In the genomic region with DNA sequence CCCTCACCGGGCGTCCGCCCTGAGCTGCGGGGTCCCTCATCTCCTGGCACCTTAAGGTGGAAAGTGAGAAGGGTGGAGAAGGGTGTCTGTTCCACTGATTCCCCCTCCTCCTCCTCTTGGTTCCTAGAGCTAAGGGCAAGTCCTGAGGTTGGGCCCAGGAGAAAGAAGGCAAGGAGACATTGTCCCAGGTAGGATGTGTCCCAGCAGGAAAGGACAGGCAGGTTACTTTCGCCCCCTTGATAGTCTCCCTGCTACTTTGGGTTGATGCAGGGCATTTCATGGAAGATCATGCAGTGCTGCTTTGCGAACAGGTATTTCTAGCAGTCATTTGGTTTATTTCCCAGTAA, we compare ENCODE assay signal across 10 cellular contexts. TPM values are rescaled to one million over a fixed set of nuclear protein-coding genes. Genes with fewer than 3 reads are reported as not detected.
A peak's percentile ranks its signal among the peaks of the same experiment; 100 is the strongest.
DNase-seq lines count a peak whose midpoint lies in the region; ATAC-seq, FAIRE-seq and TF ChIP-seq lines count a peak whose summit lies in the region.
"Had no signal": no experiment of that assay in that cellular context is flagged by ENCODE, and none has a peak within 500 bp of the region (broad histone marks: within the 10 kb centered on the region; RNA-seq: fewer than 3 reads in every experiment).

No MANE protein-coding gene starts in this region.

- DNase-seq in HFF-Myc (ENCODE audit: extremely low read depth, low read depth) = no peak
- DNase-seq in GM12878 (ENCODE audit: low read depth, low spot score) = no peak
- DNase-seq in kidney = no peak
- no peak for DNase-seq in stimulated activated effector memory CD8-positive, alpha-beta T cell treated with anti-CD3 and anti-CD28 coated beads, Interleukin-12 subunit alpha, Interleukin-12 subunit beta, amount 100 ng/mL, for 72 hours (ENCODE audit: low spot score in 2 of 2)
- no peak for DNase-seq in GM12892 (ENCODE audit: insufficient read length)
- DNase-seq in amniotic stem cell (lab: John Stamatoyannopoulos, UW) = no peak

- 39% methylated on average over 6 of the region's 6 CpGs for WGBS in GM12878 (ENCODE audit: insufficient coverage, insufficient replicate concordance, low lambda C conversion rate, missing lambda C conversion rate)

- no peaks in the 10 kb centered on the region for H3K4me1 Mint-ChIP-seq in stimulated activated effector memory CD8-positive, alpha-beta T cell treated with anti-CD3 and anti-CD28 coated beads, Interleukin-12 subunit alpha, Interleukin-12 subunit beta, amount 100 ng/mL, for 72 hours

- H3K27ac ChIP-seq in GM12878 (ENCODE audit: control insufficient read depth, insufficient read depth) (no peak overlapping the region), kidney (ENCODE audit: low read depth in 2 of 2, low read length in 2 of 2) (peak overlapping the region; percentile 86 to 88)

- H3K36me3 Mint-ChIP-seq in stimulated activated effector memory CD8-positive, alpha-beta T cell treated with anti-CD3 and anti-CD28 coated beads, Interleukin-12 subunit alpha, Interleukin-12 subunit beta, amount 100 ng/mL, for 72 hours = no peaks in the 10 kb centered on the region
- H3K36me3 Mint-ChIP-seq: IgD-negative memory B cell had no signal

- no TSS peak for BruUV-seq in GM12878 (replicated peaks; lab: Mats Ljungman, UMichigan)

- POLR2A ChIA-PET in GM12878 (lab: Charles Lee) = interaction anchor here (0.8 to 7.6 kb wide), 12 partner anchors 8 to 56 kb away, joined by 3 to 92 read pairs (median 7); a partner anchor contains a TSS

- H3K9me3 ChIP-seq in GM12878 (replicated peaks; ENCODE audit: control insufficient read depth, insufficient read depth, low read length) (no peaks in the 10 kb centered on the region), kidney (ENCODE audit: control insufficient read depth in 1 of 2, low read length in 2 of 2) (no peaks in the 10 kb centered on the region)

- TF ChIP-seq EP300 in GM12878 (IDR thresholded peaks at IDR 0.05; ENCODE audit: borderline replicate concordance in 1 of 2, control insufficient read depth in 1 of 2, low read depth in 2 of 2, low read length in 2 of 2) = no peak

- H2AFZ ChIP-seq in GM12878 (ENCODE audit: control insufficient read depth, low read depth, low read length) = no peak overlapping the region

- RAD21 ChIA-PET in GM12878 (lab: Charles Lee; ENCODE audit: unreplicated experiment) = interaction anchor here (0.7 to 8.1 kb wide), 15 partner anchors 12 to 57 kb away, joined by 3 to 90 read pairs (median 10); a partner anchor contains a TSS

- peaks cover 1 to 17% of the 10 kb centered on the region in 2 experiments for H3K27me3 ChIP-seq in GM12878 (replicated peaks in 1 of 2; ENCODE audit: control insufficient read depth in 2 of 2, insufficient read depth in 2 of 2, low read length in 1 of 2)

- peak overlapping the region; percentile 33 for H3K4me3 Mint-ChIP-seq in stimulated activated effector memory CD8-positive, alpha-beta T cell treated with anti-CD3 and anti-CD28 coated beads, Interleukin-12 subunit alpha, Interleukin-12 subunit beta, amount 100 ng/mL, for 72 hours

- intact Hi-C loops in GM12878 (cut with micrococcal nuclease; ENCODE audit: unreplicated experiment) = no loop called here
- intact Hi-C loops in kidney (cut with DNase I) = no loop called here

- H3K9me3 Mint-ChIP-seq in stimulated activated effector memory CD8-positive, alpha-beta T cell treated with anti-CD3 and anti-CD28 coated beads, Interleukin-12 subunit alpha, Interleukin-12 subunit beta, amount 100 ng/mL, for 72 hours = no peaks in the 10 kb centered on the region
- H3K9me3 Mint-ChIP-seq: IgD-negative memory B cell had no signal

- no peak for TF ChIP-seq POLR2A in GM12878 (IDR thresholded peaks at IDR 0.05; ENCODE audit: low read depth, low read length)
- TF ChIP-seq POLR2A in GM12892 (IDR thresholded peaks at IDR 0.05; ENCODE audit: low read depth, low read length) = no peak

- TF ChIP-seq RAD21 in GM12878 (IDR thresholded peaks at IDR 0.05; ENCODE audit: insufficient read depth, low read depth, low read length) = no peak

- no peak overlapping the region for H3K27ac Mint-ChIP-seq in stimulated activated effector memory CD8-positive, alpha-beta T cell treated with anti-CD3 and anti-CD28 coated beads, Interleukin-12 subunit alpha, Interleukin-12 subunit beta, amount 100 ng/mL, for 72 hours
- H3K27ac Mint-ChIP-seq: IgD-negative memory B cell had no signal

- H3K4me1 ChIP-seq in GM12878 (ENCODE audit: control insufficient read depth, insufficient read depth, low read length) (no peaks in the 10 kb centered on the region), kidney (ENCODE audit: control insufficient read depth in 1 of 2, insufficient read depth in 1 of 2, low read depth in 1 of 2, low read length in 2 of 2) (peaks cover 0 to 18% of the 10 kb centered on the region in 2 donors)

- no peaks in the 10 kb centered on the region for H4K20me1 ChIP-seq in GM12878 (ENCODE audit: control insufficient read depth, insufficient read depth)

- ATAC-seq in GM12878 (no peak), HG03159 (IDR thresholded peaks at IDR 0.05; ENCODE audit: unreplicated experiment) (no peak), GM18511 (IDR thresholded peaks at IDR 0.05; ENCODE audit: unreplicated experiment) (no peak)
- no peak for ATAC-seq in stimulated activated effector memory CD8-positive, alpha-beta T cell treated with anti-CD3 and anti-CD28 coated beads, Interleukin-12 subunit alpha, Interleukin-12 subunit beta, amount 100 ng/mL, for 72 hours

- H3K9ac ChIP-seq in GM12878 (ENCODE audit: control insufficient read depth, insufficient read depth, low read length) = no peak overlapping the region
- peak overlapping the region in 1 of 2 donors; percentile 81 for H3K9ac ChIP-seq in kidney (ENCODE audit: low read length in 2 of 2)

- TF ChIP-seq CTCF in HFF-Myc (IDR thresholded peaks at IDR 0.05; ENCODE audit: low read depth, low read length, missing control alignments) (no peak), GM12878 (IDR thresholded peaks at IDR 0.05 in 2 of 3, conservative IDR thresholded peaks at IDR 0.05 in 1 of 3; ENCODE audit: control insufficient read depth in 2 of 3, extremely low read depth in 1 of 3, insufficient read depth in 1 of 3, low read depth in 3 of 3, low read length in 3 of 3) (no peak), kidney (IDR thresholded peaks at IDR 0.05; ENCODE audit: borderline replicate concordance, extremely low read depth, insufficient read depth) (no peak)

- FAIRE-seq in GM12878 (lab: Jason Lieb, UNC) = no peak
- FAIRE-seq in kidney (lab: Jason Lieb, UNC) = no peak
- no peak for FAIRE-seq in GM12892 (lab: Jason Lieb, UNC)

- in situ Hi-C loops in GM12878 (cut with MboI) = no loop called here

- peak overlapping the region; percentile 59 for H3K4me3 ChIP-seq in HFF-Myc (replicated peaks; ENCODE audit: low read depth, low read length)
- H3K4me3 ChIP-seq in GM12878 = no peak overlapping the region
- H3K4me3 ChIP-seq in kidney (ENCODE audit: low read length in 2 of 2) = peak overlapping the region; percentile 64 to 84

- SMC1A ChIA-PET in GM12878 (lab: Charles Lee; ENCODE audit: uncharacterized antibody, unreplicated experiment) = interaction anchor here (0.6 to 8.5 kb wide), 16 partner anchors 8 to 58 kb away, joined by 3 to 116 read pairs (median 10); a partner anchor contains a TSS

- no peaks in the 10 kb centered on the region for H3K79me2 ChIP-seq in GM12878 (ENCODE audit: control insufficient read depth, insufficient read depth, low read length)

- no peaks in the 10 kb centered on the region for H3K36me3 ChIP-seq in GM12878 (ENCODE audit: control insufficient read depth in 2 of 2, insufficient read depth in 2 of 2, low read length in 1 of 2)
- H3K36me3 ChIP-seq in kidney (ENCODE audit: control insufficient read depth in 1 of 2, insufficient read depth in 2 of 2, low read length in 2 of 2) = no peaks in the 10 kb centered on the region

- 0 out of 2 replicates have a peak overlapping the region, but pooled peaks have one; percentile 13 for H3K4me2 ChIP-seq in GM12878 (ENCODE audit: control insufficient read depth, insufficient read depth)

- CTCF ChIA-PET in GM12878 (lab: Yijun Ruan, JAX) = interaction anchor here (0.6 to 6.8 kb wide), 16 partner anchors 12 to 216 kb away, joined by 3 to 67 read pairs (median 8); a partner anchor contains a TSS

RNA-seq across cellular contexts. Expression of a gene that starts 0.6 kb away (rescaled TPM):
- total RNA-seq in GM12878 (2013; cell fraction: nucleolus; rRNA removed) = 45.8 and 46.4 TPM in 2 replicates
- total RNA-seq in GM12878 (2014; rRNA removed) (1.8 and 2.3 TPM in 2 replicates), GM12878 (2014; rRNA removed; fragmentation: Illumina TruSeq; extraction: Trizol) (2.0 TPM in 2 replicates), GM12878 (2021) (1.5 and 2.1 TPM in 2 replicates), kidney (15.8 TPM)
- polyA plus RNA-seq in GM12878 (2011; ENCODE audit: low read depth) = 0.12 TPM
- polyA plus RNA-seq in GM12878 (2011; rRNA removed) (17.6 and 25.4 TPM in 2 replicates), GM12878 (2014; fragmentation: Illumina TruSeq; extraction: Trizol) (1.8 and 2.5 TPM in 2 replicates), GM12878 (2014; fragmentation: Nextera tagmentation; extraction: Ambion mirVana) (under 1 TPM; 0.64 to 0.80 TPM), GM12878 (2014; rRNA removed) (1.3 and 1.7 TPM in 2 replicates), GM12878 (2016; fragmentation: Nextera tagmentation; extraction: Ambion mirVana) (1 to 10 TPM in 1 of 2 experiments, under 1 TPM in 1; 0.81 to 1.2 TPM), kidney (ENCODE audit: insufficient read depth, low read depth, low replicate concordance) (8.9 TPM)
- polyA plus RNA-seq in GM12878 (2011; cell fraction: cytosol; rRNA removed) = 5.3 and 7.0 TPM in 2 replicates
- 18.3 and 21.6 TPM in 2 replicates for polyA plus RNA-seq in GM12878 (2011; cell fraction: nucleus; rRNA removed)
- polyA plus RNA-seq in GM12878 (2012) = 0.14 TPM in 2 replicates
- polyA minus RNA-seq in GM12878 (2011; rRNA and poly(A)+ RNA removed) = 18.4 and 20.3 TPM in 2 replicates
- 5.2 and 7.0 TPM in 2 replicates for polyA minus RNA-seq in GM12878 (2011; cell fraction: cytosol; rRNA and poly(A)+ RNA removed)
- 15.4 and 20.6 TPM in 2 replicates for polyA minus RNA-seq in GM12878 (2011; cell fraction: nucleus; rRNA and poly(A)+ RNA removed)
- 0.11 TPM for polyA plus RNA-seq in GM12892 (2012; ENCODE audit: missing spikeins)
- polyA plus RNA-seq: IgD-negative memory B cell had no signal

RNA-seq across cellular contexts. Expression of a gene that starts 32.9 kb away (rescaled TPM):
- total RNA-seq in GM12878 (2013; cell fraction: nucleolus; rRNA removed) = 54.8 and 57.3 TPM in 2 replicates
- total RNA-seq in GM12878 (2014; rRNA removed) (0.68 and 1.0 TPM in 2 replicates), GM12878 (2014; rRNA removed; fragmentation: Illumina TruSeq; extraction: Trizol) (0.45 and 0.55 TPM in 2 replicates), GM12878 (2021) (0.33 and 1.1 TPM in 2 replicates), kidney (13.2 TPM)
- polyA plus RNA-seq in GM12878 (2011; ENCODE audit: low read depth) = 0.30 TPM
- polyA plus RNA-seq in GM12878 (2011; rRNA removed) (3.1 and 7.7 TPM in 2 replicates), GM12878 (2014; fragmentation: Illumina TruSeq; extraction: Trizol) (0.48 and 3.6 TPM in 2 replicates), GM12878 (2014; fragmentation: Nextera tagmentation; extraction: Ambion mirVana) (under 1 TPM in 1 of 2 experiments, not detected in 1; 0.11 TPM), GM12878 (2014; rRNA removed) (0.47 and 1.3 TPM in 2 replicates), GM12878 (2016; fragmentation: Nextera tagmentation; extraction: Ambion mirVana) (1 to 10 TPM in 1 of 2 experiments, under 1 TPM in 1; 0.79 to 1.2 TPM), kidney (ENCODE audit: insufficient read depth, low read depth, low replicate concordance) (9.2 TPM)
- 0.42 and 0.89 TPM in 2 replicates for polyA plus RNA-seq in GM12878 (2011; cell fraction: cytosol; rRNA removed)
- polyA plus RNA-seq in GM12878 (2011; cell fraction: nucleus; rRNA removed) = 6.7 and 7.8 TPM in 2 replicates
- 0.15 and 0.17 TPM in 2 replicates for polyA plus RNA-seq in GM12878 (2012)
- 2.5 and 2.6 TPM in 2 replicates for polyA minus RNA-seq in GM12878 (2011; rRNA and poly(A)+ RNA removed)
- 1.2 and 3.0 TPM in 2 replicates for polyA minus RNA-seq in GM12878 (2011; cell fraction: cytosol; rRNA and poly(A)+ RNA removed)
- polyA minus RNA-seq in GM12878 (2011; cell fraction: nucleus; rRNA and poly(A)+ RNA removed) = 7.1 and 8.7 TPM in 2 replicates
- polyA plus RNA-seq in GM12892 (2012; ENCODE audit: missing spikeins) = 0.76 TPM
- total RNA-seq: T-helper 2 cell treated with Interferon-gamma antibody and Interleukin-4, amounts not matched to agents 100 ng/mL and 5 ng/mL, for 36 hours had no signal

RNA-seq across cellular contexts. Expression of a gene that starts 57.9 kb away (rescaled TPM):
- 33.1 and 35.4 TPM in 2 replicates for total RNA-seq in GM12878 (2013; cell fraction: nucleolus; rRNA removed)
- total RNA-seq in GM12878 (2014; rRNA removed) (3.4 and 4.6 TPM in 2 replicates), GM12878 (2014; rRNA removed; fragmentation: Illumina TruSeq; extraction: Trizol) (4.5 and 4.8 TPM in 2 replicates), GM12878 (2021) (2.1 and 3.2 TPM in 2 replicates), kidney (4.4 TPM)
- 0.50 TPM for polyA plus RNA-seq in GM12878 (2011; ENCODE audit: low read depth)
- polyA plus RNA-seq in GM12878 (2011; rRNA removed) (44.6 and 67.7 TPM in 2 replicates), GM12878 (2014; fragmentation: Illumina TruSeq; extraction: Trizol) (5.1 and 6.4 TPM in 2 replicates), GM12878 (2014; fragmentation: Nextera tagmentation; extraction: Ambion mirVana) (1 to 10 TPM; 5.3 to 8.9 TPM), GM12878 (2014; rRNA removed) (4.1 and 4.7 TPM in 2 replicates), GM12878 (2016; fragmentation: Nextera tagmentation; extraction: Ambion mirVana) (1 to 10 TPM; 2.6 to 4.1 TPM), kidney (ENCODE audit: insufficient read depth, low read depth, low replicate concordance) (6.3 TPM)
- polyA plus RNA-seq in GM12878 (2011; cell fraction: cytosol; rRNA removed) = 21.2 and 22.4 TPM in 2 replicates
- polyA plus RNA-seq in GM12878 (2011; cell fraction: nucleus; rRNA removed) = 18.4 and 23.5 TPM in 2 replicates
- polyA plus RNA-seq in GM12878 (2012) = 0.66 and 0.69 TPM in 2 replicates
- 10.7 and 14.3 TPM in 2 replicates for polyA minus RNA-seq in GM12878 (2011; rRNA and poly(A)+ RNA removed)
- polyA minus RNA-seq in GM12878 (2011; cell fraction: cytosol; rRNA and poly(A)+ RNA removed) = 4.1 and 6.1 TPM in 2 replicates
- 7.0 and 7.3 TPM in 2 replicates for polyA minus RNA-seq in GM12878 (2011; cell fraction: nucleus; rRNA and poly(A)+ RNA removed)
- 0.47 TPM for polyA plus RNA-seq in GM12892 (2012; ENCODE audit: missing spikeins)
- total RNA-seq: T-helper 2 cell treated with Interferon-gamma antibody and Interleukin-4, amounts not matched to agents 100 ng/mL and 5 ng/mL, for 36 hours had no signal
- polyA plus RNA-seq: IgD-negative memory B cell had no signal
